ENCODE assay signal across 17 cellular contexts in genomic region chr10:78149193-78149592, GRCh38.
A peak's percentile ranks its signal among the peaks of the same experiment; 100 is the strongest.
DNase-seq lines count a peak whose midpoint lies in the region; ATAC-seq and TF ChIP-seq lines count a peak whose summit lies in the region.
"Had no signal": no experiment of that assay in that cellular context is flagged by ENCODE, and none has a peak within 500 bp of the region (broad histone marks: within the 10 kb centered on the region; RNA-seq: fewer than 3 reads in every experiment).

No MANE protein-coding gene starts in this region.

- no peaks in the 10 kb centered on the region for H4K20me1 ChIP-seq in mammary epithelial cell (ENCODE audit: insufficient read depth, low read length)

- dilution Hi-C loops in mammary epithelial cell (cut with HindIII; ENCODE audit: low sequenced_read_pairs) = no loop called here

- intact Hi-C loops in mammary epithelial cell (cut with micrococcal nuclease) = no loop called here
- intact Hi-C loops in breast epithelium (cut with DNase I; ENCODE audit: low total_unique reads) = no loop called here
- intact Hi-C loops in Calu3 (cut with micrococcal nuclease; ENCODE audit: unreplicated experiment) = no loop called here

- in situ Hi-C loops in mammary epithelial cell (cut with MboI; ENCODE audit: low sequenced_read_pairs in 2 of 2) = no loop called here

- H3K4me1 Mint-ChIP-seq in Calu3 (ENCODE audit: low read depth, unreplicated experiment) = no peaks in the 10 kb centered on the region
- H3K4me1 Mint-ChIP-seq: activated T-helper 17 cell treated with anti-CD3 and anti-CD28 coated beads, Interleukin-2, amount 50 U/mL, for 72 hours had no signal

- no TSS peak for BruUV-seq in mammary epithelial cell (replicated peaks; lab: Mats Ljungman, UMichigan)
- no TSS peak for BruUV-seq in Calu3 (replicated peaks; lab: Mats Ljungman, UMichigan)

- H3K36me3 ChIP-seq in mammary epithelial cell (ENCODE audit: insufficient read depth, low read length) = no peaks in the 10 kb centered on the region
- H3K36me3 ChIP-seq in breast epithelium = no peaks in the 10 kb centered on the region

- TF ChIP-seq CTCF in mammary epithelial cell (conservative IDR thresholded peaks at IDR 0.05 in 1 of 2, IDR thresholded peaks at IDR 0.05 in 1 of 2; ENCODE audit: extremely low read depth in 1 of 2, insufficient read depth in 1 of 2, low read depth in 1 of 2, low read length in 2 of 2) = no peak
- TF ChIP-seq CTCF in breast epithelium (IDR thresholded peaks at IDR 0.05) = no peak
- TF ChIP-seq CTCF in Calu3 (IDR thresholded peaks at IDR 0.05; ENCODE audit: unreplicated experiment) = no peak

- TF ChIP-seq POLR2A in breast epithelium (IDR thresholded peaks at IDR 0.05) = no peak

- WGBS in mammary epithelial cell (ENCODE audit: low coverage, missing lambda C conversion rate) = 71% methylated on average over 4 of the region's 4 CpGs

- CTCF ChIA-PET in mammary epithelial cell (lab: Charles Lee; ENCODE audit: low non-redundant PET) = no interaction called here
- CTCF ChIA-PET in Calu3 (lab: Charles Lee) = no interaction called here

- H3K4me1 ChIP-seq in mammary epithelial cell (ENCODE audit: insufficient read depth, low read length) = no peaks in the 10 kb centered on the region
- no peaks in the 10 kb centered on the region for H3K4me1 ChIP-seq in breast epithelium

- no peak overlapping the region for H3K27ac ChIP-seq in mammary epithelial cell (ENCODE audit: insufficient read depth, low read depth, low read length)
- no peak overlapping the region for H3K27ac ChIP-seq in breast epithelium
- H3K27ac ChIP-seq: skin epidermis had no signal

- no peak overlapping the region for H3K9ac ChIP-seq in mammary epithelial cell (ENCODE audit: insufficient read depth, low read length)

- H3K4me3 ChIP-seq in mammary epithelial cell (replicated peaks in 1 of 3; ENCODE audit: insufficient read depth in 1 of 3, low read depth in 2 of 3, low read length in 3 of 3) (no peak overlapping the region), breast epithelium (no peak overlapping the region)
- H3K4me3 ChIP-seq: skin epidermis had no signal

- DNase-seq in mammary epithelial cell (peak; percentile 14), breast epithelium (ENCODE audit: low spot score in 2 of 2) (no peak), astrocyte of the hippocampus (ENCODE audit: low read depth, low spot score) (peak; percentile 39), iris pigment epithelial cell (ENCODE audit: low read depth) (peak; percentile 4), NCI-H1930 (lab: John Stamatoyannopoulos, UW) (no peak), Calu3 (no peak)
- DNase-seq: amniotic stem cell; CD8-positive, alpha-beta T cell; head of caudate nucleus; kidney; NCI-H1694 treated with DMSO at 0.1 percent for 48 hours; stimulated activated CD4-positive, alpha-beta T cell treated with anti-CD3 and anti-CD28 coated beads, Interleukin-4, amount 100 ng/mL, for 24 hours; stimulated activated CD8-positive, alpha-beta memory T cell treated with anti-CD3 and anti-CD28 coated beads, Interleukin-4, amount 100 ng/mL, for 48 hours had no signal

- H3K9me3 ChIP-seq in mammary epithelial cell (replicated peaks; ENCODE audit: insufficient read depth, low read length) (no peaks in the 10 kb centered on the region), breast epithelium (no peaks in the 10 kb centered on the region)

- H3K4me3 Mint-ChIP-seq in Calu3 (ENCODE audit: low read depth, unreplicated experiment) = no peak overlapping the region
- H3K4me3 Mint-ChIP-seq: activated T-helper 17 cell treated with anti-CD3 and anti-CD28 coated beads, Interleukin-2, amount 50 U/mL, for 72 hours; CD8-positive, alpha-beta T cell had no signal

- H3K4me2 ChIP-seq in mammary epithelial cell (ENCODE audit: insufficient read depth, low read depth, low read length) = no peak overlapping the region

- H3K36me3 Mint-ChIP-seq in Calu3 (ENCODE audit: insufficient read depth, unreplicated experiment) = no peaks in the 10 kb centered on the region
- H3K36me3 Mint-ChIP-seq: CD8-positive, alpha-beta T cell had no signal

- no peaks in the 10 kb centered on the region for H3K9me3 Mint-ChIP-seq in Calu3 (ENCODE audit: low read depth, unreplicated experiment)
- H3K9me3 Mint-ChIP-seq: activated T-helper 17 cell treated with anti-CD3 and anti-CD28 coated beads, Interleukin-2, amount 50 U/mL, for 72 hours; CD8-positive, alpha-beta T cell had no signal

- H3K27me3 Mint-ChIP-seq in Calu3 (ENCODE audit: unreplicated experiment) = peaks cover 100% of the 10 kb centered on the region

- no peak overlapping the region for H2AFZ ChIP-seq in mammary epithelial cell (ENCODE audit: low read depth, low read length)

- ATAC-seq in GM18870 (IDR thresholded peaks at IDR 0.05; ENCODE audit: unreplicated experiment) (no peak), esophagus mucosa (no peak)
- ATAC-seq: activated T-helper 17 cell treated with anti-CD3 and anti-CD28 coated beads, Interleukin-2, amount 50 U/mL, for 72 hours; CD8-positive, alpha-beta T cell had no signal

- no peaks in the 10 kb centered on the region for H3K79me2 ChIP-seq in mammary epithelial cell (ENCODE audit: insufficient read depth, low read length)

- no peaks in the 10 kb centered on the region for H3K27me3 ChIP-seq in mammary epithelial cell (ENCODE audit: insufficient read depth, low read length)
- no peaks in the 10 kb centered on the region for H3K27me3 ChIP-seq in breast epithelium

- no peak overlapping the region for H3K27ac Mint-ChIP-seq in Calu3 (ENCODE audit: unreplicated experiment)
- H3K27ac Mint-ChIP-seq: activated T-helper 17 cell treated with anti-CD3 and anti-CD28 coated beads, Interleukin-2, amount 50 U/mL, for 72 hours; CD8-positive, alpha-beta T cell had no signal

Comparison
In these comparisons a context has a peak if more than half of its experiments do, and no peak if none do; other contexts are left out.
1. DNase-seq: peak in mammary epithelial cell (single experiment), astrocyte of the hippocampus (single experiment) and iris pigment epithelial cell (single experiment); none in breast epithelium (0 of 2), NCI-H1930 (0 of 2) and Calu3 (single experiment).